Comparison of ENCODE assay signal across 8 cellular contexts in the genomic region with DNA sequence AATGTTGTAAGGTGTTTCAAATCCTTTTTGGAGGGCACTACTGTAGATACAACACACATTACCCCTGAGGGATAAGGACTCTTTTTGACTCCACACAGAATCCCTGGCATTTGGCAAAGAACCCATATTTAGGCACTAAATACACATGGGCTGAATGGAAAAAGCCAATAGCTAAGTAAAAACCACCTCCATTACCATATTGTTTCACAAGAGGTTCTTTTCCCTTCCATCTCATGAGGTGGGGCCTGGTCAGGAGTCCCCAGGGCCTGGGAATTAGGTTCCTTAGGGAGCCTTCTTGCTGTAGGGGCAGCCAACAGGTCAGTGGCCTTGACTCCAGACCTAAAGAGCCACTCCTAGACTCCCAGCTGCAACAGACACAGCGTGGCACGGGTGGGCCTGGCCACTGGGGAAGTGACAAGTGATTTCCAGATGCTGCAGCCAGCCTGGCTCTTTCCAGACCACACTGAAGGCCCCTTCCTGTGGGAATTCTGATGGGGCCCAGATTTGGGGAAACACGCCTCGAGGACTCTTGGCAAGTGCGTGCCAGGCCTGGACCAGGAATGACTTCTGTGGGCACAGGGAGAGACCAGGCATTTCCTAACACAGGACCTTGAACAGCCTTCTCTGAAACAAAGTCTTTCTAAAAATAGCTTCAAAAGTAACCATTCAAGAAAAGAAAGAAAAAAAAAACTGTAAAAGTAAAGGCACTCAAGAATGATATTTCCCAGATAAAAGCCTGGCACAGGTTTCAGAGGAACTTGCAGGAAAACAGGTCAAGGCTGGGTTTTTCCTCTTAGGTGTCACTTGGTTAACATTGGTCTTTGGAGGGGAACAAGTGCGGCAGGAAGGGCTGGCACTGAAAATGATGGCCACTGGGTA. TPM values are rescaled to one million over a fixed set of nuclear protein-coding genes. Genes with fewer than 3 reads are reported as not detected.
DNase-seq lines count a peak whose midpoint lies in the region; ATAC-seq and TF ChIP-seq lines count a peak whose summit lies in the region.

No MANE protein-coding gene starts in this region.

- peaks cover 20% of the 10 kb centered on the region for H3K4me1 Mint-ChIP-seq in activated T-helper 17 cell treated with anti-CD3 and anti-CD28 coated beads, Interleukin-2, amount 50 U/mL, for 72 hours

- H3K4me3 ChIP-seq in GM23248 (peak overlapping the region; percentile 11; the same call in 1 of the 2 replicates), heart left ventricle (no peak overlapping the region), spleen (peak overlapping the region in 1 of 8 donors; percentile 44)

- peak overlapping the region; percentile 87 for H3K9ac ChIP-seq in GM23248

- TF ChIP-seq POLR2A in heart left ventricle (IDR thresholded peaks at IDR 0.05) (no peak), spleen (IDR thresholded peaks at IDR 0.05) (no peak)

- peak; percentile 2 for ATAC-seq in activated T-helper 17 cell treated with anti-CD3 and anti-CD28 coated beads, Interleukin-2, amount 50 U/mL, for 72 hours (replicated peaks)
- ATAC-seq in heart left ventricle (peak in 3 of 4 donors; percentile 15 to 32 (median 31)), GM18907 (IDR thresholded peaks at IDR 0.05; ENCODE audit: unreplicated experiment) (no peak), HG03469 (IDR thresholded peaks at IDR 0.05; ENCODE audit: unreplicated experiment) (no peak)

- H3K27me3 Mint-ChIP-seq in activated T-helper 17 cell treated with anti-CD3 and anti-CD28 coated beads, Interleukin-2, amount 50 U/mL, for 72 hours, result no peaks in the 10 kb centered on the region

- H3K27ac Mint-ChIP-seq in activated T-helper 17 cell treated with anti-CD3 and anti-CD28 coated beads, Interleukin-2, amount 50 U/mL, for 72 hours, result peak overlapping the region; percentile 98

- H3K36me3 ChIP-seq in GM23248 (ENCODE audit: low read depth) (peaks cover 53% of the 10 kb centered on the region), heart left ventricle (peaks cover 0 to 48% (median 17%) of the 10 kb centered on the region in 9 donors), spleen (peaks cover 0 to 50% (median 11%) of the 10 kb centered on the region in 6 donors)

- H3K27me3 ChIP-seq in GM23248 (replicated peaks; ENCODE audit: insufficient read depth) (no peaks in the 10 kb centered on the region), heart left ventricle (no peaks in the 10 kb centered on the region), spleen (replicated peaks in 1 of 7) (no peaks in the 10 kb centered on the region)

- H2AFZ ChIP-seq in GM23248, result no peak overlapping the region

- H3K9me3 ChIP-seq in GM23248 (ENCODE audit: low read depth), result no peaks in the 10 kb centered on the region
- H3K9me3 ChIP-seq in heart left ventricle, result no peaks in the 10 kb centered on the region
- no peaks in the 10 kb centered on the region for H3K9me3 ChIP-seq in spleen

- peak overlapping the region; percentile 86 for H3K4me3 Mint-ChIP-seq in activated T-helper 17 cell treated with anti-CD3 and anti-CD28 coated beads, Interleukin-2, amount 50 U/mL, for 72 hours

- intact Hi-C loops in heart left ventricle (cut with DNase I) (loop anchor here in 1 of 10 donors (2.0 kb wide), 1 partner anchor 14 kb away; no protein-coding TSS in a partner anchor), spleen (cut with DNase I; ENCODE audit: low total_unique reads) (no loop called here)

- H3K79me2 ChIP-seq in GM23248 (ENCODE audit: insufficient read depth), result peaks cover 92% of the 10 kb centered on the region

- peak overlapping the region; percentile 50 for H3K4me2 ChIP-seq in GM23248 (ENCODE audit: unreplicated experiment)

- WGBS in GM23248 (ENCODE audit: low coverage in 1 of 2, low lambda C conversion rate in 2 of 2, missing lambda C conversion rate in 2 of 2), 2 experiments, result 19 to 24% methylated on average over 6 of the region's 6 CpGs
- 9 to 14% (median 11%) methylated on average over 6 of the region's 6 CpGs for WGBS in heart left ventricle, 4 donors
- 27 to 56% (median 41%) methylated on average over 4 to 6 of the region's 6 CpGs for WGBS in spleen, 5 donors

- H3K4me1 ChIP-seq in GM23248 (ENCODE audit: insufficient read depth) (peaks cover 50% of the 10 kb centered on the region), heart left ventricle (peaks cover 37 to 98% (median 84%) of the 10 kb centered on the region in 12 donors), spleen (peaks cover 49 to 97% (median 80%) of the 10 kb centered on the region in 6 donors)

- H3K27ac ChIP-seq in GM23248, result peak overlapping the region; percentile 100
- H3K27ac ChIP-seq in heart left ventricle, result peak overlapping the region; percentile 75 to 96 (median 93)
- H3K27ac ChIP-seq in spleen, result peak overlapping the region; percentile 85 to 95 (median 92)

- no peaks in the 10 kb centered on the region for H3K9me2 ChIP-seq in GM23248 (ENCODE audit: insufficient read depth)

- peaks cover 69% of the 10 kb centered on the region for H3K36me3 Mint-ChIP-seq in activated T-helper 17 cell treated with anti-CD3 and anti-CD28 coated beads, Interleukin-2, amount 50 U/mL, for 72 hours (ENCODE audit: low read depth)

- peaks cover 74% of the 10 kb centered on the region for H3F3A ChIP-seq in GM23248 (ENCODE audit: insufficient read depth)

- H3K9me3 Mint-ChIP-seq in activated T-helper 17 cell treated with anti-CD3 and anti-CD28 coated beads, Interleukin-2, amount 50 U/mL, for 72 hours, result no peaks in the 10 kb centered on the region

- no peaks in the 10 kb centered on the region for H4K20me1 ChIP-seq in GM23248 (ENCODE audit: insufficient read depth)

- in situ Hi-C loops in GM23248 (cut with MboI), result no loop called here

- TF ChIP-seq CTCF in heart left ventricle (IDR thresholded peaks at IDR 0.05), result no peak
- peak in 1 of 11 experiments; percentile 5 for TF ChIP-seq CTCF in spleen (IDR thresholded peaks at IDR 0.05 in 8 of 11, conservative IDR thresholded peaks at IDR 0.05 in 3 of 11)

- DNase-seq in GM23248 (peak; percentile 84), heart left ventricle (peak in 4 of 5 donors; percentile 60 to 73 (median 62)), spleen (peak; percentile 87), DMS153 treated with DMSO at 0.1 percent for 48 hours (lab: John Stamatoyannopoulos, UW; ENCODE audit: unreplicated experiment) (no peak)
- no peak for DNase-seq in stimulated activated naive CD4-positive, alpha-beta T cell treated with Interleukin-2 at 50 U/mL for 16 hours (lab: John Stamatoyannopoulos, UW)

RNA-seq across cellular contexts. Expression of a gene that starts 18.1 kb away (rescaled TPM):
- 21.9 and 33.5 TPM in 2 replicates for total RNA-seq in GM23248 (2014; rRNA removed; shearing (Covaris generic))
- 44.0 and 49.0 TPM in 2 replicates for polyA plus RNA-seq in GM23248 (2016; fragmentation: Nextera tagmentation; extraction: Ambion mirVana)
- total RNA-seq in activated T-helper 17 cell treated with anti-CD3 and anti-CD28 coated beads, Interleukin-2, amount 50 U/mL, for 72 hours, result 10 to 100 TPM; 60.8 to 95.4 TPM
- total RNA-seq in heart left ventricle, result 10 to 100 TPM; 20.2 to 45.8 (median 34.3) TPM
- 10 to 100 TPM in 1 of 2 donors, 1 to 10 TPM in 1; 7.8 to 15.2 TPM for polyA plus RNA-seq in heart left ventricle
- 10 to 100 TPM; 32.2 to 71.3 (median 47.8) TPM for total RNA-seq in spleen
- polyA plus RNA-seq in spleen, result 1 to 10 TPM; 1.7 to 8.6 (median 2.7) TPM

RNA-seq across cellular contexts. Expression of a gene that starts 40.6 kb away (rescaled TPM):
- total RNA-seq in GM23248 (2014; rRNA removed; shearing (Covaris generic)), result not detected in 2 replicates
- polyA plus RNA-seq in GM23248 (2016; fragmentation: Nextera tagmentation; extraction: Ambion mirVana) (not detected in 2 replicates), heart left ventricle (not detected), spleen (not detected)
- not detected for total RNA-seq in activated T-helper 17 cell treated with anti-CD3 and anti-CD28 coated beads, Interleukin-2, amount 50 U/mL, for 72 hours
- total RNA-seq in heart left ventricle (not detected), spleen (under 1 TPM in 1 of 7 donors, not detected in 6; 0.42 TPM)

Comparison
In these comparisons a context has a peak if more than half of its experiments do, and no peak if none do; other contexts are left out.
1. DNase-seq: peak in GM23248 (single experiment), heart left ventricle (4 of 5) and spleen (single experiment); none in stimulated activated naive CD4-positive, alpha-beta T cell treated with Interleukin-2 at 50 U/mL for 16 hours (single experiment) and DMS153 treated with DMSO at 0.1 percent for 48 hours (single experiment).
2. ATAC-seq: peak in activated T-helper 17 cell treated with anti-CD3 and anti-CD28 coated beads, Interleukin-2, amount 50 U/mL, for 72 hours (single experiment) and heart left ventricle (3 of 4); none in GM18907 (single experiment) and HG03469 (single experiment).
3. Peak in every context shown above with its lines, with median percentiles within 50 percentile points of each other: H3K27ac ChIP-seq.